13 cellular contexts compared by ENCODE assay signal in the genomic region with DNA sequence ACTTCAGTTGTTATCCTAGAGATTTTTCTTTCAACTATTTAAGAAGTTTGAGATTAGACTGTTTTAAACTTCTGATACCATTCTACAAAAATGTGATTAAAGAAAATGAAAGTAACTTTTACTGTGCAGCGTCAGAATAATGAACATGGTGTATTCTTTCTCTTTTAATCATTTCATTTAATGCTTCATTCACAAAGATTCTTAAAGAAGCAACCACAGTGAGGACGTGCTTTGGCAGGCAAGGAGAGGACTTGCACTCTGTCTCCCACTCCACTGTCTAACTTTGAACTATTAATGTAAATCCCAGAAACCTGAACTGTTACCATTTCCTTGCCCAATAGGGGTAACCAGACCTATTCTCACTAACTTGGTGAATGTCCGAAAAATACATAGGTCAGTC.
DNase-seq lines count a peak whose midpoint lies in the region; ATAC-seq, FAIRE-seq and TF ChIP-seq lines count a peak whose summit lies in the region.
"Had no signal": no experiment of that assay in that cellular context is flagged by ENCODE, and none has a peak within 500 bp of the region (broad histone marks: within the 10 kb centered on the region; RNA-seq: fewer than 3 reads in every experiment).

No MANE protein-coding gene starts in this region.

- H3K4me2 ChIP-seq in mammary epithelial cell (ENCODE audit: insufficient read depth, low read depth, low read length), result peak overlapping the region; percentile 41
- peak overlapping the region; percentile 86 for H3K4me2 ChIP-seq in osteoblast (ENCODE audit: insufficient read depth, low read length)

- CTCF ChIA-PET in mammary epithelial cell (lab: Charles Lee; ENCODE audit: low non-redundant PET), result no interaction called here

- in situ Hi-C loops in mammary epithelial cell (cut with MboI; ENCODE audit: low sequenced_read_pairs in 2 of 2), result no loop called here

- H3K9ac ChIP-seq in mammary epithelial cell (ENCODE audit: insufficient read depth, low read length), result no peak overlapping the region

- ATAC-seq in HG03175 (IDR thresholded peaks at IDR 0.05; ENCODE audit: unreplicated experiment), result no peak
- ATAC-seq: activated naive CD4-positive, alpha-beta T cell treated with anti-CD3 and anti-CD28 coated beads, Interleukin-2, amount 50 U/mL, for 72 hours; esophagus mucosa had no signal

- intact Hi-C loops in mammary epithelial cell (cut with micrococcal nuclease), result no loop called here

- H3K4me3 ChIP-seq in mammary epithelial cell (replicated peaks in 1 of 3; ENCODE audit: insufficient read depth in 1 of 3, low read depth in 2 of 3, low read length in 3 of 3), result no peak overlapping the region
- peak overlapping the region; percentile 66 for H3K4me3 ChIP-seq in osteoblast (ENCODE audit: insufficient read depth, low read length)
- H3K4me3 ChIP-seq: thyroid gland had no signal

- no peak overlapping the region for H3K27ac ChIP-seq in mammary epithelial cell (ENCODE audit: insufficient read depth, low read depth, low read length)
- peak overlapping the region; percentile 63 for H3K27ac ChIP-seq in osteoblast (ENCODE audit: low read depth, low read length)

- H2AFZ ChIP-seq in mammary epithelial cell (ENCODE audit: low read depth, low read length) (peak overlapping the region; percentile 53), osteoblast (ENCODE audit: low read length) (peak overlapping the region; percentile 89)

- WGBS in mammary epithelial cell (ENCODE audit: low coverage, missing lambda C conversion rate), result 75% methylated on average over 3 of the region's 3 CpGs

- BruUV-seq in mammary epithelial cell (replicated peaks; lab: Mats Ljungman, UMichigan), result no TSS peak

- FAIRE-seq in GM18507 (lab: Jason Lieb, UNC), result peak; percentile 18

- no peaks in the 10 kb centered on the region for H4K20me1 ChIP-seq in mammary epithelial cell (ENCODE audit: insufficient read depth, low read length)
- H4K20me1 ChIP-seq in osteoblast (ENCODE audit: insufficient read depth, low read length), result no peaks in the 10 kb centered on the region

- H3K27me3 ChIP-seq in mammary epithelial cell (ENCODE audit: insufficient read depth, low read length) (no peaks in the 10 kb centered on the region), osteoblast (ENCODE audit: insufficient read depth, low read length) (no peaks in the 10 kb centered on the region)
- H3K27me3 ChIP-seq: thyroid gland had no signal

- DNase-seq in GM18507 (ENCODE audit: extremely low spot score, insufficient read length, low read depth) (no peak), OCI-M1 (lab: John Stamatoyannopoulos, UW) (peak; percentile 66), mammary epithelial cell (no peak), osteoblast (ENCODE audit: insufficient read length, low spot score, missing footprints) (no peak), amygdala (lab: John Stamatoyannopoulos, UW) (no peak), NCI-H526 treated with DMSO at 0.1 percent for 48 hours (lab: John Stamatoyannopoulos, UW) (no peak)
- DNase-seq in stimulated activated CD4-positive, alpha-beta T cell treated with anti-CD3 and anti-CD28 coated beads, Interleukin-2, amount 100 ng/mL, for 24 hours, result no peak
- DNase-seq: NCI-H510A; stimulated activated CD4-positive, alpha-beta T cell treated with anti-CD3 and anti-CD28 coated beads, Interleukin-15, amount 100 ng/mL, for 24 hours; thyroid gland had no signal

- H3K9me3 ChIP-seq in mammary epithelial cell (replicated peaks; ENCODE audit: insufficient read depth, low read length) (no peaks in the 10 kb centered on the region), osteoblast (ENCODE audit: low read depth, low read length) (no peaks in the 10 kb centered on the region)
- H3K9me3 ChIP-seq: thyroid gland had no signal

- H3K4me1 ChIP-seq in mammary epithelial cell (ENCODE audit: insufficient read depth, low read length) (no peaks in the 10 kb centered on the region), osteoblast (ENCODE audit: insufficient read depth, low read length) (peaks cover 27% of the 10 kb centered on the region)

- dilution Hi-C loops in mammary epithelial cell (cut with HindIII; ENCODE audit: low sequenced_read_pairs), result no loop called here

- H3K36me3 ChIP-seq in mammary epithelial cell (ENCODE audit: insufficient read depth, low read length) (no peaks in the 10 kb centered on the region), osteoblast (ENCODE audit: insufficient read depth, low read length) (no peaks in the 10 kb centered on the region)
- H3K36me3 ChIP-seq: thyroid gland had no signal

- H3K79me2 ChIP-seq in mammary epithelial cell (ENCODE audit: insufficient read depth, low read length) (no peaks in the 10 kb centered on the region), osteoblast (ENCODE audit: insufficient read depth, low read length) (no peaks in the 10 kb centered on the region)

- TF ChIP-seq CTCF in mammary epithelial cell (conservative IDR thresholded peaks at IDR 0.05 in 1 of 2, IDR thresholded peaks at IDR 0.05 in 1 of 2; ENCODE audit: extremely low read depth in 1 of 2, insufficient read depth in 1 of 2, low read depth in 1 of 2, low read length in 2 of 2) (no peak), osteoblast (IDR thresholded peaks at IDR 0.05; ENCODE audit: extremely low read depth, low read depth, low read length) (no peak)
